ENCODE assay signal across 2 cellular contexts in the genomic region with DNA sequence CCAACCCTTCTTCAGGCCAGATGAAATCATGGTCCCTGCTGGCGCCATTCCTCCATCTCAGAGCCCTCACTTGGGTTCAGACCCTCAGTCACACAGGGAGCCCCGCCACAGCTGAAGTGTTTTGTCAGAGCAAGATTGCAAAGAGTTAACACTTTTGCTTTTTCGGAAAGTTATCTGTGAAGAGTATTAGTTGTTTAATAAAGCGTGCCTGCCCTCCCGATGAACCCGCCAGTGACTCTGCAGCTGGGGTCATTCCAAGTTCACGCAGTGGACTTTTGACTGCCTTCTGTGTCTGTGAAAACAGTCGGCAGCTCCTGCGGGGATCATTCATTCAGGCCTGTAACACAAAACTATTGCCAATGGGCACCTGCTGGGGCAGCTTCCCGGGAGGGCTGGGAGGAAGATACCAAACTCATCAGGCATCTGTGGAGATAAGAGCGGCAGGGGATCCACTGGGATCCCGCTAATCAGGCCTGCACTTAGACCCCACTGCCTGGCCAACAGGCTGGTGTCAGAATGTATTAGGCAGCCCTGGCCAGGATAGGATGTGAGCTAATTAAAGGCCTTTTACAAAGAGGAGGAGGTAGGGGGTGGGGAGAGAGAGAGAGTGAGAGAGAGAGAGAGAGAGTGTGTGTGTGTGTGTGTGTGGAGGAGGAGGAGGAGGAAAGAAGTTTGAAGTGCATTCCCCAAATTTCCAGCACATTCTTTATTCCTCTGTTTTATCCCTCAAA.
A peak's percentile ranks its signal among the peaks of the same experiment; 100 is the strongest.
TF ChIP-seq lines count a peak whose summit lies in the region.

No MANE protein-coding gene starts in this region.

TF ChIP-seq in GM12878, 131 proteins besides CTCF, POLR2A, EP300 and RAD21 (continued from another document):
- TF ChIP-seq, protein P1, sequence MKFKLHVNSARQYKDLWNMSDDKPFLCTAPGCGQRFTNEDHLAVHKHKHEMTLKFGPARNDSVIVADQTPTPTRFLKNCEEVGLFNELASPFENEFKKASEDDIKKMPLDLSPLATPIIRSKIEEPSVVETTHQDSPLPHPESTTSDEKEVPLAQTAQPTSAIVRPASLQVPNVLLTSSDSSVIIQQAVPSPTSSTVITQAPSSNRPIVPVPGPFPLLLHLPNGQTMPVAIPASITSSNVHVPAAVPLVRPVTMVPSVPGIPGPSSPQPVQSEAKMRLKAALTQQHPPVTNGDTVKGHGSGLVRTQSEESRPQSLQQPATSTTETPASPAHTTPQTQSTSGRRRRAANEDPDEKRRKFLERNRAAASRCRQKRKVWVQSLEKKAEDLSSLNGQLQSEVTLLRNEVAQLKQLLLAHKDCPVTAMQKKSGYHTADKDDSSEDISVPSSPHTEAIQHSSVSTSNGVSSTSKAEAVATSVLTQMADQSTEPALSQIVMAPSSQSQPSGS (IDR thresholded peaks at IDR 0.05; ENCODE audit: low read length), result no peak
- TF ChIP-seq HSF1 (IDR thresholded peaks at IDR 0.05; ENCODE audit: low read depth, low read length) (peak; percentile 71; the same call in 1 of the 2 replicates), SMC3 (IDR thresholded peaks at IDR 0.05; ENCODE audit: borderline replicate concordance, low read length) (no peak), CHD1 (IDR thresholded peaks at IDR 0.05; ENCODE audit: low read depth, low read length) (no peak), CUX1 (IDR thresholded peaks at IDR 0.05; ENCODE audit: insufficient replicate concordance, low read depth, low read length) (no peak)

TF ChIP-seq in HepG2, 621 proteins besides CTCF, POLR2A, EP300 and RAD21 (continued from another document and continues in another):
- TF ChIP-seq, protein P2, sequence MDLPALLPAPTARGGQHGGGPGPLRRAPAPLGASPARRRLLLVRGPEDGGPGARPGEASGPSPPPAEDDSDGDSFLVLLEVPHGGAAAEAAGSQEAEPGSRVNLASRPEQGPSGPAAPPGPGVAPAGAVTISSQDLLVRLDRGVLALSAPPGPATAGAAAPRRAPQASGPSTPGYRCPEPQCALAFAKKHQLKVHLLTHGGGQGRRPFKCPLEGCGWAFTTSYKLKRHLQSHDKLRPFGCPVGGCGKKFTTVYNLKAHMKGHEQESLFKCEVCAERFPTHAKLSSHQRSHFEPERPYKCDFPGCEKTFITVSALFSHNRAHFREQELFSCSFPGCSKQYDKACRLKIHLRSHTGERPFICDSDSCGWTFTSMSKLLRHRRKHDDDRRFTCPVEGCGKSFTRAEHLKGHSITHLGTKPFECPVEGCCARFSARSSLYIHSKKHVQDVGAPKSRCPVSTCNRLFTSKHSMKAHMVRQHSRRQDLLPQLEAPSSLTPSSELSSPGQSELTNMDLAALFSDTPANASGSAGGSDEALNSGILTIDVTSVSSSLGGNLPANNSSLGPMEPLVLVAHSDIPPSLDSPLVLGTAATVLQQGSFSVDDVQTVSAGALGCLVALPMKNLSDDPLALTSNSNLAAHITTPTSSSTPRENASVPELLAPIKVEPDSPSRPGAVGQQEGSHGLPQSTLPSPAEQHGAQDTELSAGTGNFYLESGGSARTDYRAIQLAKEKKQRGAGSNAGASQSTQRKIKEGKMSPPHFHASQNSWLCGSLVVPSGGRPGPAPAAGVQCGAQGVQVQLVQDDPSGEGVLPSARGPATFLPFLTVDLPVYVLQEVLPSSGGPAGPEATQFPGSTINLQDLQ (CRISPR knock-in tag; IDR thresholded peaks at IDR 0.05), result 0 out of 2 replicates have a peak, but pooled peaks have one; percentile 30
- no peak for TF ChIP-seq ZNF768 (CRISPR knock-in tag; IDR thresholded peaks at IDR 0.05)
- no peak for TF ChIP-seq ZNF878 (CRISPR knock-in tag; IDR thresholded peaks at IDR 0.05)
- no peak for TF ChIP-seq MAFK (conservative IDR thresholded peaks at IDR 0.05 in 1 of 2, IDR thresholded peaks at IDR 0.05 in 1 of 2; ENCODE audit: low read length in 2 of 2)
- TF ChIP-seq ZNF44 (CRISPR knock-in tag; IDR thresholded peaks at IDR 0.05), result no peak
- no peak for TF ChIP-seq STAT6 (CRISPR knock-in tag; IDR thresholded peaks at IDR 0.05; ENCODE audit: borderline replicate concordance)
- TF ChIP-seq, protein P3, sequence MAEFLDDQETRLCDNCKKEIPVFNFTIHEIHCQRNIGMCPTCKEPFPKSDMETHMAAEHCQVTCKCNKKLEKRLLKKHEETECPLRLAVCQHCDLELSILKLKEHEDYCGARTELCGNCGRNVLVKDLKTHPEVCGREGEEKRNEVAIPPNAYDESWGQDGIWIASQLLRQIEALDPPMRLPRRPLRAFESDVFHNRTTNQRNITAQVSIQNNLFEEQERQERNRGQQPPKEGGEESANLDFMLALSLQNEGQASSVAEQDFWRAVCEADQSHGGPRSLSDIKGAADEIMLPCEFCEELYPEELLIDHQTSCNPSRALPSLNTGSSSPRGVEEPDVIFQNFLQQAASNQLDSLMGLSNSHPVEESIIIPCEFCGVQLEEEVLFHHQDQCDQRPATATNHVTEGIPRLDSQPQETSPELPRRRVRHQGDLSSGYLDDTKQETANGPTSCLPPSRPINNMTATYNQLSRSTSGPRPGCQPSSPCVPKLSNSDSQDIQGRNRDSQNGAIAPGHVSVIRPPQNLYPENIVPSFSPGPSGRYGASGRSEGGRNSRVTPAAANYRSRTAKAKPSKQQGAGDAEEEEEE (CRISPR knock-in tag; IDR thresholded peaks at IDR 0.05; ENCODE audit: borderline replicate concordance), result no peak
- no peak for TF ChIP-seq E2F5 (CRISPR knock-in tag; conservative IDR thresholded peaks at IDR 0.05)
- no peak for TF ChIP-seq ZC3H4 (CRISPR knock-in tag; IDR thresholded peaks at IDR 0.05; ENCODE audit: borderline replicate concordance)
- TF ChIP-seq CREB3 (CRISPR knock-in tag; IDR thresholded peaks at IDR 0.05), result no peak
- TF ChIP-seq ELF3 (CRISPR knock-in tag; IDR thresholded peaks at IDR 0.05), result peak; percentile 26; the same call in 1 of the 2 replicates
- no peak for TF ChIP-seq PLSCR1 (CRISPR knock-in tag; IDR thresholded peaks at IDR 0.05; ENCODE audit: borderline replicate concordance)
- TF ChIP-seq NR2F2 (IDR thresholded peaks at IDR 0.05; ENCODE audit: borderline replicate concordance, low read depth), result no peak
- no peak for TF ChIP-seq ZFAT (CRISPR knock-in tag; conservative IDR thresholded peaks at IDR 0.05)
- no peak for TF ChIP-seq ZNF737 (CRISPR knock-in tag; IDR thresholded peaks at IDR 0.05; ENCODE audit: borderline replicate concordance)
- TF ChIP-seq HOXA7 (CRISPR knock-in tag; IDR thresholded peaks at IDR 0.05), result no peak
- no peak for TF ChIP-seq ZNF335 (CRISPR knock-in tag; IDR thresholded peaks at IDR 0.05)
- TF ChIP-seq TARDBP (CRISPR knock-in tag; IDR thresholded peaks at IDR 0.05), result peak; percentile 51; the same call in 1 of the 2 replicates
- no peak for TF ChIP-seq SRSF4 (IDR thresholded peaks at IDR 0.05; ENCODE audit: low read depth, low read length, poor library complexity, severe bottlenecking)
- TF ChIP-seq, protein P4, sequence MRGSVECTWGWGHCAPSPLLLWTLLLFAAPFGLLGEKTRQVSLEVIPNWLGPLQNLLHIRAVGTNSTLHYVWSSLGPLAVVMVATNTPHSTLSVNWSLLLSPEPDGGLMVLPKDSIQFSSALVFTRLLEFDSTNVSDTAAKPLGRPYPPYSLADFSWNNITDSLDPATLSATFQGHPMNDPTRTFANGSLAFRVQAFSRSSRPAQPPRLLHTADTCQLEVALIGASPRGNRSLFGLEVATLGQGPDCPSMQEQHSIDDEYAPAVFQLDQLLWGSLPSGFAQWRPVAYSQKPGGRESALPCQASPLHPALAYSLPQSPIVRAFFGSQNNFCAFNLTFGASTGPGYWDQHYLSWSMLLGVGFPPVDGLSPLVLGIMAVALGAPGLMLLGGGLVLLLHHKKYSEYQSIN (CRISPR knock-in tag; IDR thresholded peaks at IDR 0.05; ENCODE audit: borderline replicate concordance), result no peak
- TF ChIP-seq, protein P5, sequence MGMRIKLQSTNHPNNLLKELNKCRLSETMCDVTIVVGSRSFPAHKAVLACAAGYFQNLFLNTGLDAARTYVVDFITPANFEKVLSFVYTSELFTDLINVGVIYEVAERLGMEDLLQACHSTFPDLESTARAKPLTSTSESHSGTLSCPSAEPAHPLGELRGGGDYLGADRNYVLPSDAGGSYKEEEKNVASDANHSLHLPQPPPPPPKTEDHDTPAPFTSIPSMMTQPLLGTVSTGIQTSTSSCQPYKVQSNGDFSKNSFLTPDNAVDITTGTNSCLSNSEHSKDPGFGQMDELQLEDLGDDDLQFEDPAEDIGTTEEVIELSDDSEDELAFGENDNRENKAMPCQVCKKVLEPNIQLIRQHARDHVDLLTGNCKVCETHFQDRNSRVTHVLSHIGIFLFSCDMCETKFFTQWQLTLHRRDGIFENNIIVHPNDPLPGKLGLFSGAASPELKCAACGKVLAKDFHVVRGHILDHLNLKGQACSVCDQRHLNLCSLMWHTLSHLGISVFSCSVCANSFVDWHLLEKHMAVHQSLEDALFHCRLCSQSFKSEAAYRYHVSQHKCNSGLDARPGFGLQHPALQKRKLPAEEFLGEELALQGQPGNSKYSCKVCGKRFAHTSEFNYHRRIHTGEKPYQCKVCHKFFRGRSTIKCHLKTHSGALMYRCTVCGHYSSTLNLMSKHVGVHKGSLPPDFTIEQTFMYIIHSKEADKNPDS (CRISPR knock-in tag; IDR thresholded peaks at IDR 0.05), result no peak
- TF ChIP-seq FOXP4 (CRISPR knock-in tag; IDR thresholded peaks at IDR 0.05), result peak; percentile 57
- TF ChIP-seq ZNF605 (CRISPR knock-in tag; IDR thresholded peaks at IDR 0.05), result 0 out of 2 replicates have a peak, but pooled peaks have one; percentile 17
- TF ChIP-seq ZNF326 (CRISPR knock-in tag; IDR thresholded peaks at IDR 0.05; ENCODE audit: borderline replicate concordance), result no peak
- no peak for TF ChIP-seq HNRNPK (IDR thresholded peaks at IDR 0.05; ENCODE audit: low read depth, low read length, poor library complexity, severe bottlenecking)
- no peak for TF ChIP-seq JARID2 (CRISPR knock-in tag; IDR thresholded peaks at IDR 0.05; ENCODE audit: insufficient replicate concordance)
- TF ChIP-seq SPEN (CRISPR knock-in tag; IDR thresholded peaks at IDR 0.05; ENCODE audit: low read depth), result no peak
- no peak; the same call in 1 of the 2 replicates for TF ChIP-seq SIX1 (CRISPR knock-in tag; IDR thresholded peaks at IDR 0.05; ENCODE audit: borderline replicate concordance)
- no peak for TF ChIP-seq TBP (CRISPR knock-in tag; IDR thresholded peaks at IDR 0.05)
- no peak for TF ChIP-seq ZNF761 (CRISPR knock-in tag; conservative IDR thresholded peaks at IDR 0.05)
- TF ChIP-seq SOX13 (IDR thresholded peaks at IDR 0.05), result no peak
- peak in 1 of 2 experiments; percentile 74; a peak in 2 of 4 replicates for TF ChIP-seq SOX13 (CRISPR knock-in tag; conservative IDR thresholded peaks at IDR 0.05 in 1 of 2, IDR thresholded peaks at IDR 0.05 in 1 of 2)
- TF ChIP-seq TBL1XR1 (IDR thresholded peaks at IDR 0.05; ENCODE audit: borderline replicate concordance, low read length, partially characterized antibody), result peak; percentile 92
- no peak for TF ChIP-seq KDM6A (CRISPR knock-in tag; IDR thresholded peaks at IDR 0.05; ENCODE audit: low read depth)
- TF ChIP-seq EEA1 (CRISPR knock-in tag; IDR thresholded peaks at IDR 0.05; ENCODE audit: borderline replicate concordance), result no peak
- peak; percentile 98 for TF ChIP-seq SKI (IDR thresholded peaks at IDR 0.05; ENCODE audit: partially characterized antibody)
- no peak for TF ChIP-seq PAX8 (CRISPR knock-in tag; IDR thresholded peaks at IDR 0.05; ENCODE audit: borderline replicate concordance)
- 0 out of 2 replicates have a peak, but pooled peaks have one; percentile 37 for TF ChIP-seq PPARG (CRISPR knock-in tag; conservative IDR thresholded peaks at IDR 0.05)
- TF ChIP-seq ZNF350 (CRISPR knock-in tag; IDR thresholded peaks at IDR 0.05; ENCODE audit: borderline replicate concordance, low read depth), result peak; percentile 46; the same call in 1 of the 2 replicates
